25 cellular contexts compared by ENCODE assay signal in genomic region chr10:18261063-18261462, GRCh38.
DNase-seq lines count a peak whose midpoint lies in the region; TF ChIP-seq lines count a peak whose summit lies in the region.
"Had no signal": no experiment of that assay in that cellular context is flagged by ENCODE, and none has a peak within 500 bp of the region (broad histone marks: within the 10 kb centered on the region; RNA-seq: fewer than 3 reads in every experiment).

No MANE protein-coding gene starts in this region.

- H3K4me1 ChIP-seq in iPS-20b (ENCODE audit: insufficient read depth, low read length) = peaks cover 14% of the 10 kb centered on the region; the same call in 1 of the 2 replicates
- H3K4me1 ChIP-seq: esophagus squamous epithelium, transverse colon had no signal

- peak overlapping the region; percentile 28; the same call in 1 of the 2 replicates for H3K9ac ChIP-seq in iPS-20b (ENCODE audit: low read depth, low read length)

- no peak for TF ChIP-seq CTCF in dorsolateral prefrontal cortex (IDR thresholded peaks at IDR 0.05 in 54 of 56, conservative IDR thresholded peaks at IDR 0.05 in 2 of 56; ENCODE audit: low read depth in 1 of 56, partially characterized antibody in 56 of 56)

- no peaks in the 10 kb centered on the region for H3K36me3 ChIP-seq in iPS-20b (ENCODE audit: insufficient read depth, low read depth, low read length)
- H3K36me3 ChIP-seq: esophagus squamous epithelium, ovary, transverse colon had no signal

- H3K27ac ChIP-seq in dorsolateral prefrontal cortex (peak overlapping the region in 46 of 59 donors; percentile 1 to 81 (median 58)), iPS-20b (ENCODE audit: low read length) (no peak overlapping the region)
- H3K27ac ChIP-seq: esophagus squamous epithelium, ovary, transverse colon had no signal

- DNase-seq in HuH-7 (ENCODE audit: low spot score) (peak; percentile 15), dorsolateral prefrontal cortex (peak in 7 of 10 donors; percentile 7 to 58 (median 46)), posterior cingulate gyrus (peak in 8 of 10 donors; percentile 28 to 91 (median 44)), kidney tubule cell (ENCODE audit: low spot score) (no peak), HT-29 (ENCODE audit: low spot score) (no peak), cerebellum (ENCODE audit: low spot score) (no peak)
- no peak for DNase-seq in stimulated activated CD4-positive, alpha-beta T cell treated with anti-CD3 and anti-CD28 coated beads, Interleukin-2, amount 100 ng/mL, for 24 hours
- DNase-seq: activated CD8-positive, alpha-beta T cell treated with anti-CD3 and anti-CD28 coated beads, Interleukin-2, amount 10 ng/mL, durations not matched to agents 7 days and 5 days; activated naive CD4-positive, alpha-beta T cell; activated T-cell treated with anti-CD3 and anti-CD28 coated beads, Interleukin-2, amount 50 U/mL, for 1 hour; amniotic stem cell; CD4-positive, alpha-beta T cell; central memory CD4-positive, alpha-beta T cell; DMS153; esophagus squamous epithelium; Kasumi-1; NCI-H1092; NCI-H2029; NCI-H510A; ovary; small intestine; stimulated activated CD4-positive, alpha-beta T cell treated with anti-CD3 and anti-CD28 coated beads, Interleukin-2, amount 100 ng/mL, for 48 hours; stimulated activated naive CD8-positive, alpha-beta T cell treated with anti-CD3 and anti-CD28 coated beads, Interleukin-15, Interleukin-2, amounts not matched to agents 100 U/mL and 50 U/mL, for 24 hours; transverse colon had no signal

- H3K4me3 ChIP-seq in dorsolateral prefrontal cortex (peak overlapping the region in 57 of 59 donors; percentile 11 to 62 (median 46)), iPS-20b (ENCODE audit: low read length) (no peak overlapping the region)
- H3K4me3 ChIP-seq: ovary, transverse colon had no signal

- no peaks in the 10 kb centered on the region for H3K9me3 ChIP-seq in iPS-20b (ENCODE audit: insufficient read depth, low read depth, low read length)
- H3K9me3 ChIP-seq: esophagus squamous epithelium, ovary, transverse colon had no signal

- H3K27me3 ChIP-seq in dorsolateral prefrontal cortex (peaks cover 0 to 4% (median 0%) of the 10 kb centered on the region in 45 donors), iPS-20b (ENCODE audit: insufficient read depth, low read length) (no peaks in the 10 kb centered on the region)
- H3K27me3 ChIP-seq: esophagus squamous epithelium, ovary, transverse colon had no signal

- intact Hi-C loops in dorsolateral prefrontal cortex (cut with DNase I) (loop anchor here in 1 of 2 donors (2.0 kb wide), 1 partner anchor 140 kb away; no protein-coding TSS in a partner anchor), posterior cingulate gyrus (cut with DNase I) (loop anchor here (10.0 kb wide), 1 partner anchor 204 kb away; no protein-coding TSS in a partner anchor)

Comparison
In these comparisons a context has a peak if more than half of its experiments do, and no peak if none do; other contexts are left out.
1. DNase-seq: peak in HuH-7 (single experiment), dorsolateral prefrontal cortex (7 of 10) and posterior cingulate gyrus (8 of 10); none in kidney tubule cell (single experiment), HT-29 (single experiment), stimulated activated CD4-positive, alpha-beta T cell treated with anti-CD3 and anti-CD28 coated beads, Interleukin-2, amount 100 ng/mL, for 24 hours (0 of 2) and cerebellum (single experiment).